In the genomic region with DNA sequence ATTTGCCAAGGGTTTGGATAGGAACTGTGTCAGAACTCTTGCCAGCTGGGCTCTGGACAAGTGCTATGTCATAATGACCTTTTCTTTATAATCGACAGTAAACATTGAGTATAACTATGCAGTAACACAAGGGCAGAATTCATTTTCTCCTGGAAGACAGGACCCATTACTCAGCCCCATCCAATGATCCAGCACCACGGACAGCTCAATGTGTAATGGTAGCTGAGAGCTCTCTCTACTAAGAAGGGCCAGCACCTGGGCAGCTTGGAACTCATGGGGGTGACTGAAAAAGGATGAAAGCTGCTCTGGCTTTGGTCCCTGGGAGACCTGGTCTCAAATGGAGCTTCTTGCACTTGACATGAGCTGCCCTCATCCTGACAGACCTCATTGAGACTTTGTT, we compare ENCODE assay signal across 1 cellular context.
A peak's percentile ranks its signal among the peaks of the same experiment; 100 is the strongest.
TF ChIP-seq lines count a peak whose summit lies in the region.

No MANE protein-coding gene starts in this region.

TF ChIP-seq in H1, 55 proteins besides CTCF, POLR2A, EP300 and RAD21:
- peak in 1 of 2 experiments; percentile 67; a peak in 1 of 4 replicates for TF ChIP-seq SIN3A (conservative IDR thresholded peaks at IDR 0.05 in 1 of 2, IDR thresholded peaks at IDR 0.05 in 1 of 2; ENCODE audit: low read depth in 1 of 2, low read length in 2 of 2)
- TF ChIP-seq JUND (IDR thresholded peaks at IDR 0.05; ENCODE audit: low read length) = no peak
- TF ChIP-seq RNF2 (IDR thresholded peaks at IDR 0.05; ENCODE audit: borderline replicate concordance, low read depth, low read length, missing control alignments, poor library complexity, severe bottlenecking) = no peak
- TF ChIP-seq, protein P1, sequence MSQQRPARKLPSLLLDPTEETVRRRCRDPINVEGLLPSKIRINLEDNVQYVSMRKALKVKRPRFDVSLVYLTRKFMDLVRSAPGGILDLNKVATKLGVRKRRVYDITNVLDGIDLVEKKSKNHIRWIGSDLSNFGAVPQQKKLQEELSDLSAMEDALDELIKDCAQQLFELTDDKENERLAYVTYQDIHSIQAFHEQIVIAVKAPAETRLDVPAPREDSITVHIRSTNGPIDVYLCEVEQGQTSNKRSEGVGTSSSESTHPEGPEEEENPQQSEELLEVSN (IDR thresholded peaks at IDR 0.05) = no peak
- no peak for TF ChIP-seq SRF (IDR thresholded peaks at IDR 0.05; ENCODE audit: low read depth, low read length)
- peak; percentile 87 for TF ChIP-seq YY1 (IDR thresholded peaks at IDR 0.05; ENCODE audit: low read depth, low read length)
